In the genomic region with DNA sequence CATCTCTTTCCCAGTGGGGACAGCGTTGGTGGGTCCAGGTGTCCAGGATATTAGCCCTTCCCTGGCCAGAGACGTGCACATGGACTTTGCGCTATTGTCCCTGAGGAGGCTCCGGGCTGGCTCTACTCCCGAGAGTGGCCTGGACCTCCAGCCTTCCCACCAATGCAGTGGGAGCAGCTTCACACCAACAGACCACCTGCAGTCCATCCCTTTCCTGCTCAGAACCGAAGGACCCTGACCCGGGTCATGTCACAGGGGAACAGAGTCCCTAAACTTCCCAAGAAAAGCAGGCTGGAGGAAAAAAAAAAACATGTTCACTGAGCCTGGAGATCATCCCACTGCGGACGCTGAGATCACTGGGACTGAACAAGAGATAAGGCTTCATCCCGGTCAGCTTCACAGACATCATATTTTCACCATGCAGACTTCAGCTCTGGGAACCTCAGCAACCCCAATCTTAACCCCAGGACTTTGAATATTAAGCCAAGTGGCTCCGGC, we compare ENCODE assay signal across 21 cellular contexts. TPM values are rescaled to one million over a fixed set of nuclear protein-coding genes. Genes with fewer than 3 reads are reported as not detected.
A peak's percentile ranks its signal among the peaks of the same experiment; 100 is the strongest.
DNase-seq lines count a peak whose midpoint lies in the region; ATAC-seq and TF ChIP-seq lines count a peak whose summit lies in the region.
"Had no signal": no experiment of that assay in that cellular context is flagged by ENCODE, and none has a peak within 500 bp of the region (broad histone marks: within the 10 kb centered on the region; RNA-seq: fewer than 3 reads in every experiment).

No MANE protein-coding gene starts in this region.

- TF ChIP-seq CTCF in RWPE2 (IDR thresholded peaks at IDR 0.05; ENCODE audit: poor library complexity, severe bottlenecking) (no peak), fibroblast of villous mesenchyme (IDR thresholded peaks at IDR 0.05; ENCODE audit: insufficient read depth, low read depth, low read length) (no peak)

- no peak overlapping the region for H3K4me2 ChIP-seq in mesenchymal stem cell (ENCODE audit: low read length, poor library complexity, severe bottlenecking)
- H3K4me2 ChIP-seq: BLaER1 had no signal

- H2BK5ac ChIP-seq in mesenchymal stem cell (ENCODE audit: low read depth, low read length, poor library complexity, severe bottlenecking), result no peak overlapping the region

- H3K4me1 ChIP-seq in RWPE2 (ENCODE audit: insufficient read depth, poor library complexity, severe bottlenecking) (peaks cover 22% of the 10 kb centered on the region), mesenchymal stem cell (ENCODE audit: control insufficient read depth, insufficient read depth, low read depth, low read length) (peaks cover 17% of the 10 kb centered on the region)

- H2BK120ac ChIP-seq in mesenchymal stem cell (ENCODE audit: low read depth, low read length), result no peak overlapping the region

- H3K79me1 ChIP-seq in mesenchymal stem cell (replicated peaks; ENCODE audit: low read length, poor library complexity, severe bottlenecking), result peaks cover 12% of the 10 kb centered on the region

- H4K8ac ChIP-seq in mesenchymal stem cell (ENCODE audit: low read length), result peak overlapping the region; percentile 5

- no peak for DNase-seq in RWPE2 (ENCODE audit: low spot score)
- peak; percentile 72 for DNase-seq in fibroblast of villous mesenchyme (ENCODE audit: low read depth)
- no peak for DNase-seq in mesenchymal stem cell
- no peak for DNase-seq in DMS79 (lab: John Stamatoyannopoulos, UW)
- DNase-seq in SKM-1 treated with dmso at 0.1 percent for 144 hours (lab: John Stamatoyannopoulos, UW; ENCODE audit: unreplicated experiment), result no peak
- DNase-seq in stimulated activated CD4-positive, alpha-beta T cell treated with anti-CD3 and anti-CD28 coated beads, Interleukin-15, amount 100 ng/mL, for 24 hours, result no peak
- DNase-seq: activated naive CD8-positive, alpha-beta T cell treated with anti-CD3 and anti-CD28 coated beads, Interleukin-2, amount 10 ng/mL, durations not matched to agents 7 days and 5 days; activated T-cell treated with anti-CD3 and anti-CD28 coated beads, Interleukin-2, amount 50 U/mL, for 72 hours; DMS53; foreskin fibroblast; mammary epithelial cell; NCI-H2029; NCI-H524; stimulated activated CD4-positive, alpha-beta T cell treated with anti-CD3 and anti-CD28 coated beads, Interleukin-2, amount 100 ng/mL, for 24 hours had no signal

- H3K27me3 ChIP-seq in RWPE2 (ENCODE audit: insufficient read depth, poor library complexity, severe bottlenecking), result no peaks in the 10 kb centered on the region
- no peaks in the 10 kb centered on the region for H3K27me3 ChIP-seq in mesenchymal stem cell (ENCODE audit: control insufficient read depth in 1 of 2, insufficient read depth in 1 of 2, low read length in 2 of 2)
- H3K27me3 ChIP-seq: BLaER1, suprapubic skin had no signal

- H3K4ac ChIP-seq in mesenchymal stem cell (ENCODE audit: low read depth in 1 of 2, low read length in 2 of 2), result no peak overlapping the region

- H3K27ac ChIP-seq in RWPE2 (ENCODE audit: poor library complexity, severe bottlenecking), result peak overlapping the region; percentile 100
- H3K27ac ChIP-seq in mesenchymal stem cell (ENCODE audit: low read length, poor library complexity, severe bottlenecking), result no peak overlapping the region
- peak overlapping the region; percentile 84 for H3K27ac ChIP-seq in temporal lobe (ENCODE audit: low read depth, low read length)
- H3K27ac ChIP-seq: BLaER1, suprapubic skin had no signal

- H2AK5ac ChIP-seq in mesenchymal stem cell (ENCODE audit: low read length, severe bottlenecking), result peak overlapping the region; percentile 15

- ATAC-seq in RWPE2 (ENCODE audit: low read depth), result no peak
- ATAC-seq in HG03378 (IDR thresholded peaks at IDR 0.05; ENCODE audit: unreplicated experiment), result no peak
- ATAC-seq: activated T-cell treated with anti-CD3 and anti-CD28 coated beads, Interleukin-2, amount 50 U/mL, for 72 hours; HCT116; natural killer cell treated with Interleukin-12 subunit alpha and Interleukin-12 subunit beta and Interleukin-15 and Interleukin-18, amount 100 ng/mL, for 72 hours; SK-N-SH treated with all-trans-retinoic acid at 6 μM for 48 hours had no signal

- H3K36me3 ChIP-seq in RWPE2 (ENCODE audit: low read depth), result peaks cover 74% of the 10 kb centered on the region
- peaks cover 8 to 15% of the 10 kb centered on the region in 2 experiments for H3K36me3 ChIP-seq in mesenchymal stem cell (ENCODE audit: control insufficient read depth in 1 of 2, insufficient read depth in 2 of 2, low read depth in 1 of 2, low read length in 2 of 2)

- H3K9ac ChIP-seq in mesenchymal stem cell (ENCODE audit: low read length), result peak overlapping the region; percentile 43
- H3K9ac ChIP-seq: BLaER1 had no signal

- no peaks in the 10 kb centered on the region for H3K9me3 ChIP-seq in RWPE2 (ENCODE audit: severe bottlenecking)
- no peaks in the 10 kb centered on the region for H3K9me3 ChIP-seq in mesenchymal stem cell (ENCODE audit: control insufficient read depth, low read length)
- H3K9me3 ChIP-seq: suprapubic skin had no signal

- H3K4me3 ChIP-seq in RWPE2 (ENCODE audit: severe bottlenecking), result no peak overlapping the region
- H3K4me3 ChIP-seq in fibroblast of villous mesenchyme (ENCODE audit: low read depth, low read length), result no peak overlapping the region
- H3K4me3 ChIP-seq in mesenchymal stem cell (ENCODE audit: insufficient read depth in 1 of 2, low read depth in 1 of 2, low read length in 2 of 2), result no peak overlapping the region
- H3K4me3 ChIP-seq: BLaER1, suprapubic skin had no signal

- H3K18ac ChIP-seq in mesenchymal stem cell (ENCODE audit: low read depth in 1 of 2, low read length in 2 of 2), result no peak overlapping the region

- peak overlapping the region in 1 of 2 experiments; percentile 69 for H3K23ac ChIP-seq in mesenchymal stem cell (ENCODE audit: low read length in 2 of 2)

- peak overlapping the region in 1 of 2 experiments; percentile 9 for H2BK12ac ChIP-seq in mesenchymal stem cell (ENCODE audit: low read length in 2 of 2)

- no peak overlapping the region for H3K14ac ChIP-seq in mesenchymal stem cell (ENCODE audit: low read length in 2 of 2)

- no peak overlapping the region for H2AFZ ChIP-seq in mesenchymal stem cell (ENCODE audit: low read depth, low read length)

- H4K91ac ChIP-seq in mesenchymal stem cell (ENCODE audit: low read length), result no peak overlapping the region

- 88% methylated on average over 11 of the region's 11 CpGs for WGBS in mesenchymal stem cell

- no peak overlapping the region for H2BK15ac ChIP-seq in mesenchymal stem cell (ENCODE audit: low read depth, poor library complexity, severe bottlenecking)

RNA-seq across cellular contexts. Expression of a gene that starts 18.3 kb away (rescaled TPM):
- total RNA-seq in fibroblast of villous mesenchyme, result 14.8 and 20.3 TPM in 2 replicates
- 21.6 TPM for polyA plus RNA-seq in mesenchymal stem cell (2013, experiment 1 of 2)
- 24.4 TPM for polyA plus RNA-seq in mesenchymal stem cell (2013, experiment 2 of 2)
- 32.2 TPM for total RNA-seq in temporal lobe
